11 cellular contexts compared by ENCODE assay signal in the genomic region with DNA sequence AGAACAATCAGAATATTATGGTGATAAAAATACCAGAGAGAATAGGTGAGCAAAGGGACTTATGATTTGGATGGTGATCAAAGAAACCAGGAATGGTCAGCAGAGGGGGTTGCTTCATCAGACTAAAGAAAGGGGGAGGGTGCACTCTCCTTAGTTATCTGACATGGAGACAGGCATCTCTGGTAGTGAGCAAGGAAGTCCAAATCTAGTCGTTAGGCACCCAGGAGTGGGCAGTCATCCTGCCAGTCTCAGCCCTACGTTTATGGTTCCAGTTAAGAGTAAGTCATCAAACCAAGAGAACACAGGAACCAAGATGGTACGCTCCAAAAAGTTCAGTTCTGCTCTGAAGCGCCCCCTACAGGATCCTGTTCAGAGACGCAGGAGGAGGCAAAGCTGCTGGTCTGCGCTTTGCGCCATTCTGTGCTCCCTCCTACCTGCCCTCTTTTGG. TPM values are rescaled to one million over a fixed set of nuclear protein-coding genes. Genes with fewer than 3 reads are reported as not detected.
DNase-seq lines count a peak whose midpoint lies in the region; ATAC-seq and TF ChIP-seq lines count a peak whose summit lies in the region.
"Had no signal": no experiment of that assay in that cellular context is flagged by ENCODE, and none has a peak within 500 bp of the region (broad histone marks: within the 10 kb centered on the region; RNA-seq: fewer than 3 reads in every experiment).

No MANE protein-coding gene starts in this region.

- no peak for TF ChIP-seq POLR2A in HCT116 (IDR thresholded peaks at IDR 0.05; ENCODE audit: borderline replicate concordance, extremely low read depth, insufficient read depth, insufficient read length)
- TF ChIP-seq POLR2A in upper lobe of left lung (IDR thresholded peaks at IDR 0.05), result no peak

- BruUV-seq in HCT116 (replicated peaks; lab: Mats Ljungman, UMichigan), result no TSS peak

- H3K27me3 ChIP-seq in HCT116 (ENCODE audit: insufficient read depth, low read length) (no peaks in the 10 kb centered on the region), WERI-Rb-1 (ENCODE audit: insufficient read depth, low read depth, severe bottlenecking) (no peaks in the 10 kb centered on the region), upper lobe of left lung (peaks cover 0 to 4% (median 0%) of the 10 kb centered on the region in 4 donors)

- peak overlapping the region; percentile 74 for H2AFZ ChIP-seq in HCT116 (ENCODE audit: low read depth, low read length, poor library complexity, severe bottlenecking)

- CTCF ChIA-PET in HCT116 (lab: Charles Lee), result interaction anchor here (0.5 to 2.0 kb wide), 7 partner anchors 9 to 379 kb away, joined by 3 to 9 read pairs (median 3); no protein-coding TSS in a partner anchor

- H3K27ac Mint-ChIP-seq in nephron progenitor cell, result no peak overlapping the region
- H3K27ac Mint-ChIP-seq: B cell had no signal

- H3K9me3 ChIP-seq in HCT116 (ENCODE audit: control insufficient read depth in 1 of 2, insufficient read depth in 1 of 2, low read depth in 1 of 2, low read length in 2 of 2), result no peaks in the 10 kb centered on the region
- no peaks in the 10 kb centered on the region for H3K9me3 ChIP-seq in WERI-Rb-1 (ENCODE audit: severe bottlenecking)
- no peaks in the 10 kb centered on the region for H3K9me3 ChIP-seq in upper lobe of left lung
- H3K9me3 ChIP-seq: left lung had no signal

- peaks cover 19% of the 10 kb centered on the region for H3K36me3 Mint-ChIP-seq in nephron progenitor cell (ENCODE audit: low read depth)

- H3K27ac ChIP-seq in HCT116 (ENCODE audit: low read depth, low read length), result no peak overlapping the region
- H3K27ac ChIP-seq in WERI-Rb-1, result no peak overlapping the region
- no peak overlapping the region for H3K27ac ChIP-seq in upper lobe of left lung
- H3K27ac ChIP-seq: left lung had no signal

- ATAC-seq in HCT116 (peak; percentile 81), GM21529 (IDR thresholded peaks at IDR 0.05; ENCODE audit: unreplicated experiment) (no peak), GM21786 (IDR thresholded peaks at IDR 0.05; ENCODE audit: unreplicated experiment) (no peak), upper lobe of left lung (ENCODE audit: low FRiP score in 2 of 2) (no peak)
- ATAC-seq: left lung had no signal

- 38 to 40% methylated on average over 7 of the region's 7 CpGs for WGBS in upper lobe of left lung, 2 donors

- no peak overlapping the region for H3K4me3 Mint-ChIP-seq in nephron progenitor cell
- H3K4me3 Mint-ChIP-seq: B cell had no signal

- no peaks in the 10 kb centered on the region for H3K9me2 ChIP-seq in HCT116 (ENCODE audit: insufficient read depth)

- H3K79me2 ChIP-seq in HCT116 (ENCODE audit: insufficient read depth, low read length), result no peaks in the 10 kb centered on the region

- RAD21 ChIA-PET in HCT116 (lab: Charles Lee; ENCODE audit: low non-redundant PET in 1 of 2, low total read pairs in 2 of 2, uncharacterized antibody in 2 of 2, unreplicated experiment in 2 of 2), result no interaction called here

- POLR2A ChIA-PET in HCT116 (lab: Charles Lee), result no interaction called here

- peaks cover 14% of the 10 kb centered on the region for H3K4me1 Mint-ChIP-seq in nephron progenitor cell

- DNase-seq in NCI-H82 (lab: John Stamatoyannopoulos, UW) (peak; percentile 42), NCI-H82 treated with DMSO at 0.1 percent for 48 hours (lab: John Stamatoyannopoulos, UW; ENCODE audit: unreplicated experiment) (no peak), HCT116 (ENCODE audit: low read depth, low spot score) (peak; percentile 83), WERI-Rb-1 (peak; percentile 27), nephron progenitor cell (peak; percentile 18), upper lobe of left lung (no peak)
- DNase-seq: activated CD8-positive, alpha-beta memory T cell treated with anti-CD3 and anti-CD28 coated beads for 24 hours; left lung had no signal

- no peaks in the 10 kb centered on the region for H4K20me1 ChIP-seq in HCT116 (ENCODE audit: insufficient read depth)

- no peaks in the 10 kb centered on the region for H3K36me3 ChIP-seq in HCT116 (ENCODE audit: control insufficient read depth in 1 of 2, insufficient read depth in 2 of 2, low read length in 2 of 2)
- no peaks in the 10 kb centered on the region for H3K36me3 ChIP-seq in WERI-Rb-1
- no peaks in the 10 kb centered on the region for H3K36me3 ChIP-seq in upper lobe of left lung
- H3K36me3 ChIP-seq: left lung had no signal

- TF ChIP-seq CTCF in HCT116 (IDR thresholded peaks at IDR 0.05 in 2 of 3, conservative IDR thresholded peaks at IDR 0.05 in 1 of 3; ENCODE audit: borderline replicate concordance in 1 of 3, insufficient read depth in 1 of 3, low read depth in 2 of 3, low read length in 2 of 3) (peak; percentile 84 to 92 (median 91)), WERI-Rb-1 (IDR thresholded peaks at IDR 0.05; ENCODE audit: low read depth, low read length) (peak; percentile 61), nephron progenitor cell (IDR thresholded peaks at IDR 0.05) (no peak), upper lobe of left lung (IDR thresholded peaks at IDR 0.05) (no peak)

- 0 out of 4 replicates have a peak overlapping the region, but pooled peaks of 1 of the 2 experiments have one; percentile 13 for H3K4me3 ChIP-seq in HCT116 (replicated peaks in 1 of 2; ENCODE audit: low read depth in 1 of 2, low read length in 2 of 2)
- H3K4me3 ChIP-seq in WERI-Rb-1 (ENCODE audit: low read depth, low read length), result no peak overlapping the region
- no peak overlapping the region for H3K4me3 ChIP-seq in upper lobe of left lung
- H3K4me3 ChIP-seq: left lung had no signal

- peak; percentile 62 for TF ChIP-seq RAD21 in HCT116 (IDR thresholded peaks at IDR 0.05; ENCODE audit: low read depth)

- peak overlapping the region; percentile 53 for H3K4me2 ChIP-seq in HCT116 (ENCODE audit: low read length)

- H3K9me3 Mint-ChIP-seq in nephron progenitor cell, result peaks cover 19% of the 10 kb centered on the region

- no peak for TF ChIP-seq EP300 in upper lobe of left lung (IDR thresholded peaks at IDR 0.05)

- H3K4me1 ChIP-seq in HCT116 (ENCODE audit: control insufficient read depth in 1 of 2, insufficient read depth in 2 of 2, low read length in 2 of 2), result peaks cover 5 to 23% of the 10 kb centered on the region in 2 experiments; a peak in 3 of 4 replicates
- H3K4me1 ChIP-seq in upper lobe of left lung, result peaks cover 7 to 13% (median 9%) of the 10 kb centered on the region in 4 donors

- no peak overlapping the region for H3K9ac ChIP-seq in HCT116 (ENCODE audit: low read length)

- H3K27me3 Mint-ChIP-seq in nephron progenitor cell (ENCODE audit: low read depth, poor library complexity), result peaks cover 10% of the 10 kb centered on the region

- intact Hi-C loops in HCT116 (cut with micrococcal nuclease), result no loop called here

TF ChIP-seq in HCT116, 20 proteins besides CTCF, POLR2A, EP300 and RAD21 (continues in another document):
- TF ChIP-seq ZNF274 (IDR thresholded peaks at IDR 0.05; ENCODE audit: low read depth, low read length) (no peak), ZFX (IDR thresholded peaks at IDR 0.05) (no peak), TCF7L2 (IDR thresholded peaks at IDR 0.05; ENCODE audit: borderline replicate concordance, extremely low read depth, insufficient read depth, insufficient read length) (peak; percentile 92), ELF1 (IDR thresholded peaks at IDR 0.05; ENCODE audit: borderline replicate concordance, low read depth) (no peak), JUND (IDR thresholded peaks at IDR 0.05) (peak; percentile 48; the same call in 1 of the 2 replicates), EZH2 (IDR thresholded peaks at IDR 0.05) (no peak), SRF (IDR thresholded peaks at IDR 0.05; ENCODE audit: low read depth) (no peak; the same call in 1 of the 2 replicates), FOSL1 (IDR thresholded peaks at IDR 0.05; ENCODE audit: low read depth) (no peak), CEBPB (IDR thresholded peaks at IDR 0.05; ENCODE audit: low read depth) (peak; percentile 19; the same call in 1 of the 2 replicates), EGR1 (IDR thresholded peaks at IDR 0.05; ENCODE audit: low read depth) (no peak)
- TF ChIP-seq, protein P1, sequence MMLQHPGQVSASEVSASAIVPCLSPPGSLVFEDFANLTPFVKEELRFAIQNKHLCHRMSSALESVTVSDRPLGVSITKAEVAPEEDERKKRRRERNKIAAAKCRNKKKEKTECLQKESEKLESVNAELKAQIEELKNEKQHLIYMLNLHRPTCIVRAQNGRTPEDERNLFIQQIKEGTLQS (IDR thresholded peaks at IDR 0.05), result no peak
- TF ChIP-seq, protein P2, sequence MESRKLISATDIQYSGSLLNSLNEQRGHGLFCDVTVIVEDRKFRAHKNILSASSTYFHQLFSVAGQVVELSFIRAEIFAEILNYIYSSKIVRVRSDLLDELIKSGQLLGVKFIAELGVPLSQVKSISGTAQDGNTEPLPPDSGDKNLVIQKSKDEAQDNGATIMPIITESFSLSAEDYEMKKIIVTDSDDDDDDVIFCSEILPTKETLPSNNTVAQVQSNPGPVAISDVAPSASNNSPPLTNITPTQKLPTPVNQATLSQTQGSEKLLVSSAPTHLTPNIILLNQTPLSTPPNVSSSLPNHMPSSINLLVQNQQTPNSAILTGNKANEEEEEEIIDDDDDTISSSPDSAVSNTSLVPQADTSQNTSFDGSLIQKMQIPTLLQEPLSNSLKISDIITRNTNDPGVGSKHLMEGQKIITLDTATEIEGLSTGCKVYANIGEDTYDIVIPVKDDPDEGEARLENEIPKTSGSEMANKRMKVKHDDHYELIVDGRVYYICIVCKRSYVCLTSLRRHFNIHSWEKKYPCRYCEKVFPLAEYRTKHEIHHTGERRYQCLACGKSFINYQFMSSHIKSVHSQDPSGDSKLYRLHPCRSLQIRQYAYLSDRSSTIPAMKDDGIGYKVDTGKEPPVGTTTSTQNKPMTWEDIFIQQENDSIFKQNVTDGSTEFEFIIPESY (IDR thresholded peaks at IDR 0.05; ENCODE audit: extremely low read depth, insufficient replicate concordance, low read length), result no peak

RNA-seq across cellular contexts. Expression of a gene that starts 28.6 kb away (rescaled TPM):
- total RNA-seq in HCT116 (2021; ENCODE audit: unreplicated experiment) (109 TPM), upper lobe of left lung (10 to 100 TPM; 30.6 to 72.8 (median 45.8) TPM)
- polyA plus RNA-seq in HCT116 (2012), result 82.5 and 104 TPM in 2 replicates

RNA-seq across cellular contexts. Expression of a gene that starts 28.7 kb away (rescaled TPM):
- total RNA-seq in HCT116 (2021; ENCODE audit: unreplicated experiment) (0.49 TPM), upper lobe of left lung (10 to 100 TPM in 1 of 6 donors, 1 to 10 TPM in 4, under 1 TPM in 1; 0.37 to 23.1 (median 3.7) TPM)
- 0.34 and 0.41 TPM in 2 replicates for polyA plus RNA-seq in HCT116 (2012)

Comparison
In these comparisons a context has a peak if more than half of its experiments do, and no peak if none do; other contexts are left out.
1. DNase-seq: peak in NCI-H82 (single experiment), HCT116 (single experiment), WERI-Rb-1 (single experiment) and nephron progenitor cell (single experiment); none in NCI-H82 treated with DMSO at 0.1 percent for 48 hours (single experiment) and upper lobe of left lung (0 of 2).
2. CTCF ChIP-seq: peak in HCT116 (3 of 3) and WERI-Rb-1 (single experiment); none in nephron progenitor cell (single experiment) and upper lobe of left lung (0 of 6).